14 cellular contexts compared by ENCODE assay signal in the genomic region with DNA sequence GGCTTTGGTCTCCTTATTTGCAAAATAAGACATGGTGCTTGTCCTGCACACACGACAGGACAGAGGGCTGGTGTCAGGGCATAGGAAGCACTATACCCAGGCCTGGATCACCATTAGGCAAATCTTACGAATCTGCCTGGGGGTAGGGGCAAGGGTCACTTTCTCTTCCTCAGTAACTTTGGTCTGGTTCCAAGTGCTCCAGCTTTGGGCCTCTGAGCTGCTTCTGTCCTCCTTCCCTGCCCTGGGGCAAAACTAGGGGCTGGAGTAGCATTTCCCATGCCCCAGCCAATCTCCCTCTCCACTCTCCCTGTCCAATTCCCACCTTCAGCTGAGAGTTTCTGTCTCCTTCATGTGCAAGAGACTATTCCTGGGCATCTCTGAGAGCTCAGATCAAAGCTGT.
DNase-seq lines count a peak whose midpoint lies in the region; ATAC-seq and TF ChIP-seq lines count a peak whose summit lies in the region.
"Had no signal": no experiment of that assay in that cellular context is flagged by ENCODE, and none has a peak within 500 bp of the region (broad histone marks: within the 10 kb centered on the region; RNA-seq: fewer than 3 reads in every experiment).

No MANE protein-coding gene starts in this region.

- 0 out of 3 replicates have a peak, but pooled peaks cover 3% of the 10 kb centered on the region for H3K4me1 Mint-ChIP-seq in GM23338

- no peaks in the 10 kb centered on the region for H3F3A ChIP-seq in GM23338 (replicated peaks; ENCODE audit: low read depth)

- no peak overlapping the region for H3K27ac Mint-ChIP-seq in GM23338
- H3K27ac Mint-ChIP-seq: CD4-positive, alpha-beta T cell had no signal

- H3K27ac ChIP-seq in left ventricle myocardium inferior (replicated peaks) = no peak overlapping the region
- H3K27ac ChIP-seq in GM23338 (ENCODE audit: low read depth) = no peak overlapping the region

- no peak overlapping the region for H3K4me3 ChIP-seq in left ventricle myocardium inferior
- H3K4me3 ChIP-seq in GM23338 = no peak overlapping the region
- H3K4me3 ChIP-seq: K562 had no signal

- H3K27me3 Mint-ChIP-seq in GM23338 (ENCODE audit: insufficient read depth, low read depth, poor library complexity) = peaks cover 14% of the 10 kb centered on the region

- H3K4me1 ChIP-seq in left ventricle myocardium inferior (peaks cover 19% of the 10 kb centered on the region), GM23338 (ENCODE audit: insufficient read depth) (no peaks in the 10 kb centered on the region)

- no peaks in the 10 kb centered on the region for H4K20me1 ChIP-seq in GM23338 (replicated peaks; ENCODE audit: insufficient read depth)

- no peaks in the 10 kb centered on the region for H3K79me2 ChIP-seq in GM23338 (replicated peaks; ENCODE audit: insufficient read depth)

- H2AFZ ChIP-seq in GM23338 = no peak overlapping the region

- DNase-seq in EL (peak; percentile 7), NCI-H69 (lab: John Stamatoyannopoulos, UW) (peak; percentile 68), islet precursor cell (peak; percentile 86), KG1 (lab: John Stamatoyannopoulos, UW) (no peak), left ventricle myocardium inferior (no peak), GM23338 (ENCODE audit: low spot score) (no peak)
- DNase-seq in activated naive CD4-positive, alpha-beta T cell treated with Interleukin-2 at 50 U/mL for 16 hours = no peak
- DNase-seq: ACHN; C1 segment of cervical spinal cord; CD4-positive, alpha-beta T cell; DMS79; GDM1 had no signal

- H3K9me2 ChIP-seq in GM23338 (ENCODE audit: insufficient read depth) = no peaks in the 10 kb centered on the region

- peaks cover 4% of the 10 kb centered on the region for H3K27me3 ChIP-seq in left ventricle myocardium inferior (ENCODE audit: low read depth)
- no peaks in the 10 kb centered on the region for H3K27me3 ChIP-seq in GM23338 (ENCODE audit: insufficient read depth)

- intact Hi-C loops in left ventricle myocardium inferior (cut with micrococcal nuclease) = no loop called here

- H3K4me3 Mint-ChIP-seq in GM23338 = no peak overlapping the region
- H3K4me3 Mint-ChIP-seq: CD4-positive, alpha-beta T cell had no signal

- H3K9me3 Mint-ChIP-seq in GM23338 = no peaks in the 10 kb centered on the region
- H3K9me3 Mint-ChIP-seq: CD4-positive, alpha-beta T cell had no signal

- no peak overlapping the region for H3K4me2 ChIP-seq in GM23338

- TF ChIP-seq CTCF in left ventricle myocardium inferior (IDR thresholded peaks at IDR 0.05; ENCODE audit: borderline replicate concordance) = no peak
- no peak for TF ChIP-seq CTCF in GM23338 (conservative IDR thresholded peaks at IDR 0.05; ENCODE audit: low read depth in 2 of 2)

- no peaks in the 10 kb centered on the region for H3K36me3 Mint-ChIP-seq in GM23338 (ENCODE audit: low read depth)

- H3K9me3 ChIP-seq in left ventricle myocardium inferior (replicated peaks) = no peaks in the 10 kb centered on the region

- H3K36me3 ChIP-seq in left ventricle myocardium inferior = no peaks in the 10 kb centered on the region
- H3K36me3 ChIP-seq in GM23338 (ENCODE audit: insufficient read depth) = no peaks in the 10 kb centered on the region

- ATAC-seq in GM23338 = no peak
- ATAC-seq: HCT116, K562 had no signal

TF ChIP-seq in GM23338, 12 proteins besides CTCF, POLR2A, EP300 and RAD21 (continues in another document):
- TF ChIP-seq, protein P1, sequence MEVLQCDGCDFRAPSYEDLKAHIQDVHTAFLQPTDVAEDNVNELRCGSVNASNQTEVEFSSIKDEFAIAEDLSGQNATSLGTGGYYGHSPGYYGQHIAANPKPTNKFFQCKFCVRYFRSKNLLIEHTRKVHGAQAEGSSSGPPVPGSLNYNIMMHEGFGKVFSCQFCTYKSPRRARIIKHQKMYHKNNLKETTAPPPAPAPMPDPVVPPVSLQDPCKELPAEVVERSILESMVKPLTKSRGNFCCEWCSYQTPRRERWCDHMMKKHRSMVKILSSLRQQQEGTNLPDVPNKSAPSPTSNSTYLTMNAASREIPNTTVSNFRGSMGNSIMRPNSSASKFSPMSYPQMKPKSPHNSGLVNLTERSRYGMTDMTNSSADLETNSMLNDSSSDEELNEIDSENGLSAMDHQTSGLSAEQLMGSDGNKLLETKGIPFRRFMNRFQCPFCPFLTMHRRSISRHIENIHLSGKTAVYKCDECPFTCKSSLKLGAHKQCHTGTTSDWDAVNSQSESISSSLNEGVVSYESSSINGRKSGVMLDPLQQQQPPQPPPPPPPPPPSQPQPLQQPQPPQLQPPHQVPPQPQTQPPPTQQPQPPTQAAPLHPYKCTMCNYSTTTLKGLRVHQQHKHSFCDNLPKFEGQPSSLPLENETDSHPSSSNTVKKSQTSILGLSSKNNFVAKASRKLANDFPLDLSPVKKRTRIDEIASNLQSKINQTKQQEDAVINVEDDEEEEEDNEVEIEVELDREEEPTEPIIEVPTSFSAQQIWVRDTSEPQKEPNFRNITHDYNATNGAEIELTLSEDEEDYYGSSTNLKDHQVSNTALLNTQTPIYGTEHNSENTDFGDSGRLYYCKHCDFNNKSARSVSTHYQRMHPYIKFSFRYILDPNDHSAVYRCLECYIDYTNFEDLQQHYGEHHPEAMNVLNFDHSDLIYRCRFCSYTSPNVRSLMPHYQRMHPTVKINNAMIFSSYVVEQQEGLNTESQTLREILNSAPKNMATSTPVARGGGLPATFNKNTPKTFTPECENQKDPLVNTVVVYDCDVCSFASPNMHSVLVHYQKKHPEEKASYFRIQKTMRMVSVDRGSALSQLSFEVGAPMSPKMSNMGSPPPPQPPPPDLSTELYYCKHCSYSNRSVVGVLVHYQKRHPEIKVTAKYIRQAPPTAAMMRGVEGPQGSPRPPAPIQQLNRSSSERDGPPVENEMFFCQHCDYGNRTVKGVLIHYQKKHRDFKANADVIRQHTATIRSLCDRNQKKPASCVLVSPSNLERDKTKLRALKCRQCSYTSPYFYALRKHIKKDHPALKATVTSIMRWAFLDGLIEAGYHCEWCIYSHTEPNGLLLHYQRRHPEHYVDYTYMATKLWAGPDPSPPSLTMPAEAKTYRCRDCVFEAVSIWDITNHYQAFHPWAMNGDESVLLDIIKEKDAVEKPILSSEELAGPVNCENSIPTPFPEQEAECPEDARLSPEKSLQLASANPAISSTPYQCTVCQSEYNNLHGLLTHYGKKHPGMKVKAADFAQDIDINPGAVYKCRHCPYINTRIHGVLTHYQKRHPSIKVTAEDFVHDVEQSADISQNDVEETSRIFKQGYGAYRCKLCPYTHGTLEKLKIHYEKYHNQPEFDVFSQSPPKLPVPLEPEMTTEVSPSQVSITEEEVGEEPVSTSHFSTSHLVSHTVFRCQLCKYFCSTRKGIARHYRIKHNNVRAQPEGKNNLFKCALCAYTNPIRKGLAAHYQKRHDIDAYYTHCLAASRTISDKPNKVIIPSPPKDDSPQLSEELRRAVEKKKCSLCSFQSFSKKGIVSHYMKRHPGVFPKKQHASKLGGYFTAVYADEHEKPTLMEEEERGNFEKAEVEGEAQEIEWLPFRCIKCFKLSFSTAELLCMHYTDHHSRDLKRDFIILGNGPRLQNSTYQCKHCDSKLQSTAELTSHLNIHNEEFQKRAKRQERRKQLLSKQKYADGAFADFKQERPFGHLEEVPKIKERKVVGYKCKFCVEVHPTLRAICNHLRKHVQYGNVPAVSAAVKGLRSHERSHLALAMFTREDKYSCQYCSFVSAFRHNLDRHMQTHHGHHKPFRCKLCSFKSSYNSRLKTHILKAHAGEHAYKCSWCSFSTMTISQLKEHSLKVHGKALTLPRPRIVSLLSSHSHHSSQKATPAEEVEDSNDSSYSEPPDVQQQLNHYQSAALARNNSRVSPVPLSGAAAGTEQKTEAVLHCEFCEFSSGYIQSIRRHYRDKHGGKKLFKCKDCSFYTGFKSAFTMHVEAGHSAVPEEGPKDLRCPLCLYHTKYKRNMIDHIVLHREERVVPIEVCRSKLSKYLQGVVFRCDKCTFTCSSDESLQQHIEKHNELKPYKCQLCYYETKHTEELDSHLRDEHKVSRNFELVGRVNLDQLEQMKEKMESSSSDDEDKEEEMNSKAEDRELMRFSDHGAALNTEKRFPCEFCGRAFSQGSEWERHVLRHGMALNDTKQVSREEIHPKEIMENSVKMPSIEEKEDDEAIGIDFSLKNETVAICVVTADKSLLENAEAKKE (CRISPR knock-in tag; IDR thresholded peaks at IDR 0.05) = no peak
- TF ChIP-seq, protein P2, sequence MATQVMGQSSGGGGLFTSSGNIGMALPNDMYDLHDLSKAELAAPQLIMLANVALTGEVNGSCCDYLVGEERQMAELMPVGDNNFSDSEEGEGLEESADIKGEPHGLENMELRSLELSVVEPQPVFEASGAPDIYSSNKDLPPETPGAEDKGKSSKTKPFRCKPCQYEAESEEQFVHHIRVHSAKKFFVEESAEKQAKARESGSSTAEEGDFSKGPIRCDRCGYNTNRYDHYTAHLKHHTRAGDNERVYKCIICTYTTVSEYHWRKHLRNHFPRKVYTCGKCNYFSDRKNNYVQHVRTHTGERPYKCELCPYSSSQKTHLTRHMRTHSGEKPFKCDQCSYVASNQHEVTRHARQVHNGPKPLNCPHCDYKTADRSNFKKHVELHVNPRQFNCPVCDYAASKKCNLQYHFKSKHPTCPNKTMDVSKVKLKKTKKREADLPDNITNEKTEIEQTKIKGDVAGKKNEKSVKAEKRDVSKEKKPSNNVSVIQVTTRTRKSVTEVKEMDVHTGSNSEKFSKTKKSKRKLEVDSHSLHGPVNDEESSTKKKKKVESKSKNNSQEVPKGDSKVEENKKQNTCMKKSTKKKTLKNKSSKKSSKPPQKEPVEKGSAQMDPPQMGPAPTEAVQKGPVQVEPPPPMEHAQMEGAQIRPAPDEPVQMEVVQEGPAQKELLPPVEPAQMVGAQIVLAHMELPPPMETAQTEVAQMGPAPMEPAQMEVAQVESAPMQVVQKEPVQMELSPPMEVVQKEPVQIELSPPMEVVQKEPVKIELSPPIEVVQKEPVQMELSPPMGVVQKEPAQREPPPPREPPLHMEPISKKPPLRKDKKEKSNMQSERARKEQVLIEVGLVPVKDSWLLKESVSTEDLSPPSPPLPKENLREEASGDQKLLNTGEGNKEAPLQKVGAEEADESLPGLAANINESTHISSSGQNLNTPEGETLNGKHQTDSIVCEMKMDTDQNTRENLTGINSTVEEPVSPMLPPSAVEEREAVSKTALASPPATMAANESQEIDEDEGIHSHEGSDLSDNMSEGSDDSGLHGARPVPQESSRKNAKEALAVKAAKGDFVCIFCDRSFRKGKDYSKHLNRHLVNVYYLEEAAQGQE (IDR thresholded peaks at IDR 0.05; ENCODE audit: unreplicated experiment) = no peak
- TF ChIP-seq NANOG (IDR thresholded peaks at IDR 0.05; ENCODE audit: borderline replicate concordance) = no peak
- TF ChIP-seq, protein P3, sequence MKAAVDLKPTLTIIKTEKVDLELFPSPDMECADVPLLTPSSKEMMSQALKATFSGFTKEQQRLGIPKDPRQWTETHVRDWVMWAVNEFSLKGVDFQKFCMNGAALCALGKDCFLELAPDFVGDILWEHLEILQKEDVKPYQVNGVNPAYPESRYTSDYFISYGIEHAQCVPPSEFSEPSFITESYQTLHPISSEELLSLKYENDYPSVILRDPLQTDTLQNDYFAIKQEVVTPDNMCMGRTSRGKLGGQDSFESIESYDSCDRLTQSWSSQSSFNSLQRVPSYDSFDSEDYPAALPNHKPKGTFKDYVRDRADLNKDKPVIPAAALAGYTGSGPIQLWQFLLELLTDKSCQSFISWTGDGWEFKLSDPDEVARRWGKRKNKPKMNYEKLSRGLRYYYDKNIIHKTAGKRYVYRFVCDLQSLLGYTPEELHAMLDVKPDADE (IDR thresholded peaks at IDR 0.05) = no peak
- no peak for TF ChIP-seq EZH2 (IDR thresholded peaks at IDR 0.05; ENCODE audit: low read depth, unreplicated experiment)

Comparison
In these comparisons a context has a peak if more than half of its experiments do, and no peak if none do; other contexts are left out.
1. DNase-seq: peak in EL (single experiment), NCI-H69 (single experiment) and islet precursor cell (single experiment); none in KG1 (single experiment), left ventricle myocardium inferior (single experiment), GM23338 (single experiment) and activated naive CD4-positive, alpha-beta T cell treated with Interleukin-2 at 50 U/mL for 16 hours (single experiment).